ENCODE assay signal across 1 cellular context in the genomic region with DNA sequence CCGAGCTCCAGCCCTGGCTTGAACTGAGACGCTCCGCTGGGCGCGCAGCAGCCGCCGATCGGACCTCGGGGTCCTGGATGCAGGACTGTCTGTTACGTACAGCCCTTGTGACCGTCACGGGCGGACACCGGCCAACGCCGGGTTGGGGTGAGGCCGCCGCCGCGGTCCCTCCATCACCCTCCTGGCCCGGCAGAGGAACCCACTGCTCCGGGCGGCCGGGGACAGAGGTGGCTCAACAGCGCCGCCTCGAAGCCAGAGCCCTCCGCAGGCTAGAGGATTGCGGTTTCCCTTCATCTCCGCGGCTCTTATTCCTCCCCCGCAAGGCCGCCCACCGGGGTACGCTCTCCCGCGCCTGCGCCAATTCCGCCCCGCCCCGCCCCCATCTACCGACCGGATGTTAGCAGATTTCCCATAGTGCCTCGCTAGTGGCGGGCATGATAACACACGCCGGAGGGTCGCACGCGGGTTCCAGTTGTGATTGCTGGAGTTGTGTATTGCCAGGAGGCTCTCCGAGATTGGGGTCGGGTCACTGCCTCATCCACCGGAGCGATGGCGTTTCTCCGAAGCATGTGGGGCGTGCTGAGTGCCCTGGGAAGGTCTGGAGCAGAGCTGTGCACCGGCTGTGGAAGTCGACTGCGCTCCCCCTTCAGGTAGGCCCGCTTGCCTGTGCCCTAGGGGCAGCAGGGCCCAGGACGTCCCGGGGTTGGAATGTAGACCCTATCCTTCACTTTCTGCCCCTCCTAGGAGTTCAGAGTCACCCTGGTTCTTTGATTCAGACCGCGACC.
TF ChIP-seq lines count a peak whose summit lies in the region.

Gene TFAM, plus strand, starts transcription at position 412 of the 785 bp plus-strand sequence. Its CDS starts 138 bp downstream, at position 550.

TF ChIP-seq in HepG2, 621 proteins besides CTCF, POLR2A, EP300 and RAD21 (continued from another document and continues in another):
- TF ChIP-seq, protein P1, sequence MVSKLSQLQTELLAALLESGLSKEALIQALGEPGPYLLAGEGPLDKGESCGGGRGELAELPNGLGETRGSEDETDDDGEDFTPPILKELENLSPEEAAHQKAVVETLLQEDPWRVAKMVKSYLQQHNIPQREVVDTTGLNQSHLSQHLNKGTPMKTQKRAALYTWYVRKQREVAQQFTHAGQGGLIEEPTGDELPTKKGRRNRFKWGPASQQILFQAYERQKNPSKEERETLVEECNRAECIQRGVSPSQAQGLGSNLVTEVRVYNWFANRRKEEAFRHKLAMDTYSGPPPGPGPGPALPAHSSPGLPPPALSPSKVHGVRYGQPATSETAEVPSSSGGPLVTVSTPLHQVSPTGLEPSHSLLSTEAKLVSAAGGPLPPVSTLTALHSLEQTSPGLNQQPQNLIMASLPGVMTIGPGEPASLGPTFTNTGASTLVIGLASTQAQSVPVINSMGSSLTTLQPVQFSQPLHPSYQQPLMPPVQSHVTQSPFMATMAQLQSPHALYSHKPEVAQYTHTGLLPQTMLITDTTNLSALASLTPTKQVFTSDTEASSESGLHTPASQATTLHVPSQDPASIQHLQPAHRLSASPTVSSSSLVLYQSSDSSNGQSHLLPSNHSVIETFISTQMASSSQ (IDR thresholded peaks at IDR 0.05; ENCODE audit: low read depth), result no peak
- TF ChIP-seq, protein P1 (CRISPR knock-in tag; IDR thresholded peaks at IDR 0.05; ENCODE audit: borderline replicate concordance), result no peak
- peak; percentile 53; the same call in 1 of the 2 replicates for TF ChIP-seq RCOR2 (CRISPR knock-in tag; IDR thresholded peaks at IDR 0.05)
- no peak for TF ChIP-seq ZNF3 (CRISPR knock-in tag; IDR thresholded peaks at IDR 0.05)
- TF ChIP-seq KAT8 (CRISPR knock-in tag; IDR thresholded peaks at IDR 0.05), result peak; percentile 89
- TF ChIP-seq HOXD1 (CRISPR knock-in tag; IDR thresholded peaks at IDR 0.05), result no peak; the same call in 1 of the 2 replicates
- 0 out of 2 replicates have a peak, but pooled peaks have one; percentile 51 for TF ChIP-seq MAZ (IDR thresholded peaks at IDR 0.05; ENCODE audit: borderline replicate concordance, low read depth, low read length)
- TF ChIP-seq MAZ (CRISPR knock-in tag; IDR thresholded peaks at IDR 0.05; ENCODE audit: low read depth), result no peak
- peak; percentile 75 for TF ChIP-seq ISL2 (CRISPR knock-in tag; IDR thresholded peaks at IDR 0.05)
- TF ChIP-seq TBX2 (CRISPR knock-in tag; IDR thresholded peaks at IDR 0.05; ENCODE audit: borderline replicate concordance), result peak; percentile 69; the same call in 1 of the 2 replicates
- TF ChIP-seq ZMYM3 (CRISPR knock-in tag; IDR thresholded peaks at IDR 0.05), result peak; percentile 70; the same call in 1 of the 2 replicates
- TF ChIP-seq ZNF160 (CRISPR knock-in tag; IDR thresholded peaks at IDR 0.05), result no peak; the same call in 1 of the 2 replicates
- TF ChIP-seq ATF1 (CRISPR knock-in tag; IDR thresholded peaks at IDR 0.05), result 0 out of 2 replicates have a peak, but pooled peaks have one; percentile 23
- peak; percentile 79 for TF ChIP-seq ZNF451 (CRISPR knock-in tag; IDR thresholded peaks at IDR 0.05)
- TF ChIP-seq, protein P2, sequence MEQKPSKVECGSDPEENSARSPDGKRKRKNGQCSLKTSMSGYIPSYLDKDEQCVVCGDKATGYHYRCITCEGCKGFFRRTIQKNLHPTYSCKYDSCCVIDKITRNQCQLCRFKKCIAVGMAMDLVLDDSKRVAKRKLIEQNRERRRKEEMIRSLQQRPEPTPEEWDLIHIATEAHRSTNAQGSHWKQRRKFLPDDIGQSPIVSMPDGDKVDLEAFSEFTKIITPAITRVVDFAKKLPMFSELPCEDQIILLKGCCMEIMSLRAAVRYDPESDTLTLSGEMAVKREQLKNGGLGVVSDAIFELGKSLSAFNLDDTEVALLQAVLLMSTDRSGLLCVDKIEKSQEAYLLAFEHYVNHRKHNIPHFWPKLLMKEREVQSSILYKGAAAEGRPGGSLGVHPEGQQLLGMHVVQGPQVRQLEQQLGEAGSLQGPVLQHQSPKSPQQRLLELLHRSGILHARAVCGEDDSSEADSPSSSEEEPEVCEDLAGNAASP (CRISPR knock-in tag; IDR thresholded peaks at IDR 0.05; ENCODE audit: borderline replicate concordance), result peak; percentile 66
- TF ChIP-seq ZNF569 (CRISPR knock-in tag; IDR thresholded peaks at IDR 0.05; ENCODE audit: borderline replicate concordance), result peak; percentile 63; the same call in 1 of the 2 replicates
- TF ChIP-seq ZNF790 (CRISPR knock-in tag; IDR thresholded peaks at IDR 0.05; ENCODE audit: borderline replicate concordance), result 0 out of 2 replicates have a peak, but pooled peaks have one; percentile 57
- TF ChIP-seq MXD4 (CRISPR knock-in tag; IDR thresholded peaks at IDR 0.05), result peak; percentile 92; the same call in 1 of the 2 replicates
- no peak for TF ChIP-seq FLYWCH1 (CRISPR knock-in tag; IDR thresholded peaks at IDR 0.05)
- no peak for TF ChIP-seq RELA (CRISPR knock-in tag; IDR thresholded peaks at IDR 0.05)
- TF ChIP-seq, protein P3, sequence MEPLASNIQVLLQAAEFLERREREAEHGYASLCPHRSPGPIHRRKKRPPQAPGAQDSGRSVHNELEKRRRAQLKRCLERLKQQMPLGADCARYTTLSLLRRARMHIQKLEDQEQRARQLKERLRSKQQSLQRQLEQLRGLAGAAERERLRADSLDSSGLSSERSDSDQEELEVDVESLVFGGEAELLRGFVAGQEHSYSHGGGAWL (CRISPR knock-in tag; IDR thresholded peaks at IDR 0.05), result peak; percentile 64; the same call in 1 of the 2 replicates
- TF ChIP-seq MXI1 (IDR thresholded peaks at IDR 0.05; ENCODE audit: borderline replicate concordance, low read depth, low read length), result peak; percentile 91; the same call in 2 of the 3 replicates
- TF ChIP-seq ZNF513 (CRISPR knock-in tag; conservative IDR thresholded peaks at IDR 0.05), result 0 out of 2 replicates have a peak, but pooled peaks have one; percentile 19
- TF ChIP-seq ZNF841 (CRISPR knock-in tag; IDR thresholded peaks at IDR 0.05; ENCODE audit: borderline replicate concordance), result no peak
- TF ChIP-seq, protein P4, sequence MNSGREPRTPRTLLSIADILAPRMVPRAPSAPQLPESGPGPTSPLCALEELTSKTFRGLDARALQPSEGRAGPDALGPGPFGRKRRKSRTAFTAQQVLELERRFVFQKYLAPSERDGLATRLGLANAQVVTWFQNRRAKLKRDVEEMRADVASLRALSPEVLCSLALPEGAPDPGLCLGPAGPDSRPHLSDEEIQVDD (CRISPR knock-in tag; IDR thresholded peaks at IDR 0.05; ENCODE audit: borderline replicate concordance), result no peak
- TF ChIP-seq ZNF577 (CRISPR knock-in tag; IDR thresholded peaks at IDR 0.05; ENCODE audit: borderline replicate concordance, low read depth), result no peak
- peak; percentile 66; the same call in 1 of the 2 replicates for TF ChIP-seq ZNF331 (CRISPR knock-in tag; IDR thresholded peaks at IDR 0.05)
- 0 out of 2 replicates have a peak, but pooled peaks have one; percentile 49 for TF ChIP-seq MAF1 (CRISPR knock-in tag; IDR thresholded peaks at IDR 0.05; ENCODE audit: borderline replicate concordance)
- no peak for TF ChIP-seq SETDB1 (CRISPR knock-in tag; IDR thresholded peaks at IDR 0.05; ENCODE audit: borderline replicate concordance)
- peak; percentile 71; the same call in 1 of the 2 replicates for TF ChIP-seq DR1 (CRISPR knock-in tag; IDR thresholded peaks at IDR 0.05)
- TF ChIP-seq KDM5B (CRISPR knock-in tag; IDR thresholded peaks at IDR 0.05; ENCODE audit: borderline replicate concordance), result peak; percentile 74
- TF ChIP-seq THYN1 (CRISPR knock-in tag; IDR thresholded peaks at IDR 0.05; ENCODE audit: borderline replicate concordance, low read depth), result no peak
- TF ChIP-seq NFRKB (IDR thresholded peaks at IDR 0.05), result no peak
- TF ChIP-seq ZNF335 (CRISPR knock-in tag; IDR thresholded peaks at IDR 0.05), result no peak; the same call in 1 of the 2 replicates
- TF ChIP-seq ZFY (CRISPR knock-in tag; IDR thresholded peaks at IDR 0.05), result peak; percentile 97
- no peak; the same call in 1 of the 2 replicates for TF ChIP-seq NFYC (CRISPR knock-in tag; IDR thresholded peaks at IDR 0.05)
- peak; percentile 35; the same call in 1 of the 2 replicates for TF ChIP-seq SOX5 (CRISPR knock-in tag; IDR thresholded peaks at IDR 0.05; ENCODE audit: borderline replicate concordance)
- peak; percentile 77 for TF ChIP-seq ZSCAN21 (CRISPR knock-in tag; IDR thresholded peaks at IDR 0.05; ENCODE audit: borderline replicate concordance)
- TF ChIP-seq PRMT3 (CRISPR knock-in tag; IDR thresholded peaks at IDR 0.05; ENCODE audit: borderline replicate concordance, low read depth), result peak; percentile 40; the same call in 1 of the 2 replicates
- TF ChIP-seq PLRG1 (conservative IDR thresholded peaks at IDR 0.05), result no peak
- TF ChIP-seq ZNF549 (CRISPR knock-in tag; IDR thresholded peaks at IDR 0.05), result no peak
- no peak for TF ChIP-seq EZH2 (conservative IDR thresholded peaks at IDR 0.05; ENCODE audit: low read depth, low read length)
- TF ChIP-seq NCOA5 (CRISPR knock-in tag; IDR thresholded peaks at IDR 0.05), result no peak
- no peak for TF ChIP-seq MAFK (conservative IDR thresholded peaks at IDR 0.05 in 1 of 2, IDR thresholded peaks at IDR 0.05 in 1 of 2; ENCODE audit: low read length in 2 of 2)
- no peak for TF ChIP-seq HIVEP1 (CRISPR knock-in tag; IDR thresholded peaks at IDR 0.05)
- no peak for TF ChIP-seq HOMEZ (CRISPR knock-in tag; IDR thresholded peaks at IDR 0.05; ENCODE audit: low read depth)
- no peak for TF ChIP-seq SMARCC2 (IDR thresholded peaks at IDR 0.05)
- 0 out of 2 replicates have a peak, but pooled peaks have one; percentile 58 for TF ChIP-seq AFF4 (CRISPR knock-in tag; IDR thresholded peaks at IDR 0.05)
- TF ChIP-seq ZSCAN30 (CRISPR knock-in tag; IDR thresholded peaks at IDR 0.05), result no peak
- peak; percentile 63 for TF ChIP-seq ATF2 (CRISPR knock-in tag; IDR thresholded peaks at IDR 0.05)
- TF ChIP-seq JUND (CRISPR knock-in tag; IDR thresholded peaks at IDR 0.05), result no peak; the same call in 1 of the 2 replicates
